1 cellular context compared by ENCODE assay signal in the genomic region with DNA sequence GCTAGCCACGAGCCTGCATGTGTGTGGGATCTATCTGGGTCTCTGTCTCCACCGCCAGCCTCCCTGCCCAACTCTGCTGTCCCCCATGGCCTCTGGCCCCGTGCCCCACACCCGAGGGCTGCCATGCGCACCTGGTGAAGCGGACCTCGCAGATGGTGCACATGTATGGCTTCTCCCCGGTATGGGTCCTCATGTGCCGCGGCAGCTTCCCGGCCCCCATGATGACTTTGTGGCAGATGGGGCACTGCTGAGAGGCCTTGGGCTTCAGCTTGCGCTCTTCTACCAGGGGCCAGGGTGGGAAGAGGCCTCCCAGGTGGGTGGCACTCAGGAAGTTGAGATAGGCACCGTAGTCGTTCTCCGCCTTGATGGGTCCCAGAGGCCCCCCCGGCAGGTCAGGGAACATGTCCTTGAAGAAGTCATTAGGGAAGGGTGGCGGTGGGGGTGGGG.
TF ChIP-seq lines count a peak whose summit lies in the region.

No MANE protein-coding gene starts in this region.

TF ChIP-seq in H1, 55 proteins besides CTCF, POLR2A, EP300 and RAD21:
- TF ChIP-seq NANOG (IDR thresholded peaks at IDR 0.05; ENCODE audit: insufficient read depth, low read depth, low read length, poor library complexity, severe bottlenecking) (no peak), CEBPB (IDR thresholded peaks at IDR 0.05; ENCODE audit: low read depth, low read length) (no peak), SP4 (IDR thresholded peaks at IDR 0.05; ENCODE audit: low read length) (no peak), EZH2 (IDR thresholded peaks at IDR 0.05; ENCODE audit: low read depth, low read length, severe bottlenecking) (no peak), RFX5 (IDR thresholded peaks at IDR 0.05; ENCODE audit: borderline replicate concordance, low read depth, low read length) (no peak), KDM1A (IDR thresholded peaks at IDR 0.05; ENCODE audit: borderline replicate concordance, low read length) (no peak), SP1 (IDR thresholded peaks at IDR 0.05; ENCODE audit: low read depth, low read length) (no peak), CREB1 (IDR thresholded peaks at IDR 0.05) (no peak), MAFK (IDR thresholded peaks at IDR 0.05; ENCODE audit: low read depth, low read length) (no peak), TAF1 (IDR thresholded peaks at IDR 0.05; ENCODE audit: low read depth, low read length) (no peak), TAF7 (optimal IDR thresholded peaks at IDR 0.05; ENCODE audit: borderline replicate concordance, low read depth, low read length) (no peak), GTF2F1 (IDR thresholded peaks at IDR 0.05; ENCODE audit: borderline replicate concordance, low read depth, low read length) (no peak), SP2 (IDR thresholded peaks at IDR 0.05; ENCODE audit: low read length) (no peak), SUZ12 (IDR thresholded peaks at IDR 0.05; ENCODE audit: low read length) (no peak), TEAD4 (IDR thresholded peaks at IDR 0.05; ENCODE audit: low read depth, low read length) (no peak)
- TF ChIP-seq, protein P1, sequence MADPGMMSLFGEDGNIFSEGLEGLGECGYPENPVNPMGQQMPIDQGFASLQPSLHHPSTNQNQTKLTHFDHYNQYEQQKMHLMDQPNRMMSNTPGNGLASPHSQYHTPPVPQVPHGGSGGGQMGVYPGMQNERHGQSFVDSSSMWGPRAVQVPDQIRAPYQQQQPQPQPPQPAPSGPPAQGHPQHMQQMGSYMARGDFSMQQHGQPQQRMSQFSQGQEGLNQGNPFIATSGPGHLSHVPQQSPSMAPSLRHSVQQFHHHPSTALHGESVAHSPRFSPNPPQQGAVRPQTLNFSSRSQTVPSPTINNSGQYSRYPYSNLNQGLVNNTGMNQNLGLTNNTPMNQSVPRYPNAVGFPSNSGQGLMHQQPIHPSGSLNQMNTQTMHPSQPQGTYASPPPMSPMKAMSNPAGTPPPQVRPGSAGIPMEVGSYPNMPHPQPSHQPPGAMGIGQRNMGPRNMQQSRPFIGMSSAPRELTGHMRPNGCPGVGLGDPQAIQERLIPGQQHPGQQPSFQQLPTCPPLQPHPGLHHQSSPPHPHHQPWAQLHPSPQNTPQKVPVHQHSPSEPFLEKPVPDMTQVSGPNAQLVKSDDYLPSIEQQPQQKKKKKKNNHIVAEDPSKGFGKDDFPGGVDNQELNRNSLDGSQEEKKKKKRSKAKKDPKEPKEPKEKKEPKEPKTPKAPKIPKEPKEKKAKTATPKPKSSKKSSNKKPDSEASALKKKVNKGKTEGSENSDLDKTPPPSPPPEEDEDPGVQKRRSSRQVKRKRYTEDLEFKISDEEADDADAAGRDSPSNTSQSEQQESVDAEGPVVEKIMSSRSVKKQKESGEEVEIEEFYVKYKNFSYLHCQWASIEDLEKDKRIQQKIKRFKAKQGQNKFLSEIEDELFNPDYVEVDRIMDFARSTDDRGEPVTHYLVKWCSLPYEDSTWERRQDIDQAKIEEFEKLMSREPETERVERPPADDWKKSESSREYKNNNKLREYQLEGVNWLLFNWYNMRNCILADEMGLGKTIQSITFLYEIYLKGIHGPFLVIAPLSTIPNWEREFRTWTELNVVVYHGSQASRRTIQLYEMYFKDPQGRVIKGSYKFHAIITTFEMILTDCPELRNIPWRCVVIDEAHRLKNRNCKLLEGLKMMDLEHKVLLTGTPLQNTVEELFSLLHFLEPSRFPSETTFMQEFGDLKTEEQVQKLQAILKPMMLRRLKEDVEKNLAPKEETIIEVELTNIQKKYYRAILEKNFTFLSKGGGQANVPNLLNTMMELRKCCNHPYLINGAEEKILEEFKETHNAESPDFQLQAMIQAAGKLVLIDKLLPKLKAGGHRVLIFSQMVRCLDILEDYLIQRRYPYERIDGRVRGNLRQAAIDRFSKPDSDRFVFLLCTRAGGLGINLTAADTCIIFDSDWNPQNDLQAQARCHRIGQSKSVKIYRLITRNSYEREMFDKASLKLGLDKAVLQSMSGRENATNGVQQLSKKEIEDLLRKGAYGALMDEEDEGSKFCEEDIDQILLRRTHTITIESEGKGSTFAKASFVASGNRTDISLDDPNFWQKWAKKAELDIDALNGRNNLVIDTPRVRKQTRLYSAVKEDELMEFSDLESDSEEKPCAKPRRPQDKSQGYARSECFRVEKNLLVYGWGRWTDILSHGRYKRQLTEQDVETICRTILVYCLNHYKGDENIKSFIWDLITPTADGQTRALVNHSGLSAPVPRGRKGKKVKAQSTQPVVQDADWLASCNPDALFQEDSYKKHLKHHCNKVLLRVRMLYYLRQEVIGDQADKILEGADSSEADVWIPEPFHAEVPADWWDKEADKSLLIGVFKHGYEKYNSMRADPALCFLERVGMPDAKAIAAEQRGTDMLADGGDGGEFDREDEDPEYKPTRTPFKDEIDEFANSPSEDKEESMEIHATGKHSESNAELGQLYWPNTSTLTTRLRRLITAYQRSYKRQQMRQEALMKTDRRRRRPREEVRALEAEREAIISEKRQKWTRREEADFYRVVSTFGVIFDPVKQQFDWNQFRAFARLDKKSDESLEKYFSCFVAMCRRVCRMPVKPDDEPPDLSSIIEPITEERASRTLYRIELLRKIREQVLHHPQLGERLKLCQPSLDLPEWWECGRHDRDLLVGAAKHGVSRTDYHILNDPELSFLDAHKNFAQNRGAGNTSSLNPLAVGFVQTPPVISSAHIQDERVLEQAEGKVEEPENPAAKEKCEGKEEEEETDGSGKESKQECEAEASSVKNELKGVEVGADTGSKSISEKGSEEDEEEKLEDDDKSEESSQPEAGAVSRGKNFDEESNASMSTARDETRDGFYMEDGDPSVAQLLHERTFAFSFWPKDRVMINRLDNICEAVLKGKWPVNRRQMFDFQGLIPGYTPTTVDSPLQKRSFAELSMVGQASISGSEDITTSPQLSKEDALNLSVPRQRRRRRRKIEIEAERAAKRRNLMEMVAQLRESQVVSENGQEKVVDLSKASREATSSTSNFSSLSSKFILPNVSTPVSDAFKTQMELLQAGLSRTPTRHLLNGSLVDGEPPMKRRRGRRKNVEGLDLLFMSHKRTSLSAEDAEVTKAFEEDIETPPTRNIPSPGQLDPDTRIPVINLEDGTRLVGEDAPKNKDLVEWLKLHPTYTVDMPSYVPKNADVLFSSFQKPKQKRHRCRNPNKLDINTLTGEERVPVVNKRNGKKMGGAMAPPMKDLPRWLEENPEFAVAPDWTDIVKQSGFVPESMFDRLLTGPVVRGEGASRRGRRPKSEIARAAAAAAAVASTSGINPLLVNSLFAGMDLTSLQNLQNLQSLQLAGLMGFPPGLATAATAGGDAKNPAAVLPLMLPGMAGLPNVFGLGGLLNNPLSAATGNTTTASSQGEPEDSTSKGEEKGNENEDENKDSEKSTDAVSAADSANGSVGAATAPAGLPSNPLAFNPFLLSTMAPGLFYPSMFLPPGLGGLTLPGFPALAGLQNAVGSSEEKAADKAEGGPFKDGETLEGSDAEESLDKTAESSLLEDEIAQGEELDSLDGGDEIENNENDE (IDR thresholded peaks at IDR 0.05; ENCODE audit: insufficient replicate concordance, low read length), result no peak
- TF ChIP-seq, protein P2, sequence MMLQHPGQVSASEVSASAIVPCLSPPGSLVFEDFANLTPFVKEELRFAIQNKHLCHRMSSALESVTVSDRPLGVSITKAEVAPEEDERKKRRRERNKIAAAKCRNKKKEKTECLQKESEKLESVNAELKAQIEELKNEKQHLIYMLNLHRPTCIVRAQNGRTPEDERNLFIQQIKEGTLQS (IDR thresholded peaks at IDR 0.05; ENCODE audit: insufficient read depth, low read depth, low read length), result no peak
- TF ChIP-seq, protein P3, sequence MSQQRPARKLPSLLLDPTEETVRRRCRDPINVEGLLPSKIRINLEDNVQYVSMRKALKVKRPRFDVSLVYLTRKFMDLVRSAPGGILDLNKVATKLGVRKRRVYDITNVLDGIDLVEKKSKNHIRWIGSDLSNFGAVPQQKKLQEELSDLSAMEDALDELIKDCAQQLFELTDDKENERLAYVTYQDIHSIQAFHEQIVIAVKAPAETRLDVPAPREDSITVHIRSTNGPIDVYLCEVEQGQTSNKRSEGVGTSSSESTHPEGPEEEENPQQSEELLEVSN (IDR thresholded peaks at IDR 0.05), result no peak
- TF ChIP-seq, protein P4, sequence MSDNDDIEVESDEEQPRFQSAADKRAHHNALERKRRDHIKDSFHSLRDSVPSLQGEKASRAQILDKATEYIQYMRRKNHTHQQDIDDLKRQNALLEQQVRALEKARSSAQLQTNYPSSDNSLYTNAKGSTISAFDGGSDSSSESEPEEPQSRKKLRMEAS (IDR thresholded peaks at IDR 0.05), result no peak
- TF ChIP-seq, protein P5, sequence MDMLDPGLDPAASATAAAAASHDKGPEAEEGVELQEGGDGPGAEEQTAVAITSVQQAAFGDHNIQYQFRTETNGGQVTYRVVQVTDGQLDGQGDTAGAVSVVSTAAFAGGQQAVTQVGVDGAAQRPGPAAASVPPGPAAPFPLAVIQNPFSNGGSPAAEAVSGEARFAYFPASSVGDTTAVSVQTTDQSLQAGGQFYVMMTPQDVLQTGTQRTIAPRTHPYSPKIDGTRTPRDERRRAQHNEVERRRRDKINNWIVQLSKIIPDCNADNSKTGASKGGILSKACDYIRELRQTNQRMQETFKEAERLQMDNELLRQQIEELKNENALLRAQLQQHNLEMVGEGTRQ (IDR thresholded peaks at IDR 0.05; ENCODE audit: low read length), result no peak
TF ChIP-seq in H1: peak in this region for 0.
